In genomic region chr6:129306826-129307225, GRCh38 we compare ENCODE assay signal across 19 cellular contexts.
A peak's percentile ranks its signal among the peaks of the same experiment; 100 is the strongest.
DNase-seq lines count a peak whose midpoint lies in the region; ATAC-seq, FAIRE-seq and TF ChIP-seq lines count a peak whose summit lies in the region.
"Had no signal": no experiment of that assay in that cellular context is flagged by ENCODE, and none has a peak within 500 bp of the region (broad histone marks: within the 10 kb centered on the region; RNA-seq: fewer than 3 reads in every experiment).

No MANE protein-coding gene starts in this region.

- H3K4me3 ChIP-seq in PC-9 = no peak overlapping the region
- H3K4me3 ChIP-seq: BLaER1 treated with 17β-estradiol and CSF1 and Interleukin-3, amounts not matched to agents 10 nM and 100 nM had no signal

- H3K4me1 Mint-ChIP-seq in CD4-positive, alpha-beta T cell (ENCODE audit: low read depth) = no peaks in the 10 kb centered on the region
- H3K4me1 Mint-ChIP-seq: CD4-positive, alpha-beta memory T cell had no signal

- no peak overlapping the region for H3K27ac ChIP-seq in PC-9
- H3K27ac ChIP-seq in CD4-positive, alpha-beta T cell (ENCODE audit: low read depth, low read length) = no peak overlapping the region
- H3K27ac ChIP-seq: BLaER1 treated with 17β-estradiol and CSF1 and Interleukin-3, amounts not matched to agents 10 nM and 100 nM; C4-2B had no signal

- H3K9me2 ChIP-seq in PC-9 (ENCODE audit: insufficient read depth) = peaks cover 5% of the 10 kb centered on the region; the same call in 1 of the 2 replicates

- H3K4me1 ChIP-seq in PC-9 (replicated peaks; ENCODE audit: insufficient read depth) = peaks cover 11% of the 10 kb centered on the region
- H3K4me1 ChIP-seq: BLaER1 treated with 17β-estradiol and CSF1 and Interleukin-3, amounts not matched to agents 10 nM and 100 nM; Caco-2 had no signal

- H3K27me3 ChIP-seq in PC-9 (ENCODE audit: insufficient read depth, low read depth) = no peaks in the 10 kb centered on the region
- H3K27me3 ChIP-seq in CD4-positive, alpha-beta T cell (ENCODE audit: control insufficient read depth, insufficient read depth, low read length) = no peaks in the 10 kb centered on the region
- H3K27me3 ChIP-seq: BLaER1 treated with 17β-estradiol and CSF1 and Interleukin-3, amounts not matched to agents 10 nM and 100 nM had no signal

- no peak overlapping the region for H3K27ac Mint-ChIP-seq in CD4-positive, alpha-beta T cell
- H3K27ac Mint-ChIP-seq: CD4-positive, alpha-beta memory T cell had no signal

- POLR2A ChIA-PET in PC-9 (lab: Charles Lee; ENCODE audit: unreplicated experiment) = no interaction called here
- POLR2A ChIA-PET in CD4-positive, alpha-beta T cell (lab: Charles Lee) = no interaction called here

- peaks cover 5% of the 10 kb centered on the region; the same call in 1 of the 2 replicates for H3K9me3 ChIP-seq in PC-9 (ENCODE audit: insufficient read depth, low read depth)
- no peaks in the 10 kb centered on the region for H3K9me3 ChIP-seq in CD4-positive, alpha-beta T cell (ENCODE audit: control insufficient read depth, low read length)
- H3K9me3 ChIP-seq: BLaER1 treated with 17β-estradiol and CSF1 and Interleukin-3, amounts not matched to agents 10 nM and 100 nM; Caco-2 had no signal

- TF ChIP-seq CTCF in PC-9 (conservative IDR thresholded peaks at IDR 0.05) = no peak
- TF ChIP-seq CTCF in CD4-positive, alpha-beta T cell (IDR thresholded peaks at IDR 0.05) = no peak

- peaks cover 31% of the 10 kb centered on the region for H3K27me3 Mint-ChIP-seq in CD4-positive, alpha-beta T cell

- peak overlapping the region; percentile 11; the same call in 1 of the 2 replicates for H3K4me2 ChIP-seq in PC-9
- H3K4me2 ChIP-seq: BLaER1 treated with 17β-estradiol and CSF1 and Interleukin-3, amounts not matched to agents 10 nM and 100 nM had no signal

- intact Hi-C loops in PC-9 (cut with micrococcal nuclease; ENCODE audit: unreplicated experiment) = no loop called here
- intact Hi-C loops in CD4-positive, alpha-beta T cell (cut with DNase I, micrococcal nuclease) = no loop called here

- ATAC-seq in CD4-positive, alpha-beta T cell (ENCODE audit: poor library complexity) = no peak
- no peak for ATAC-seq in GM18861 (IDR thresholded peaks at IDR 0.05; ENCODE audit: unreplicated experiment)

- H3K36me3 Mint-ChIP-seq in CD4-positive, alpha-beta T cell (ENCODE audit: low read depth) = no peaks in the 10 kb centered on the region

- no peak overlapping the region for H2AFZ ChIP-seq in PC-9

- CTCF ChIA-PET in PC-9 (lab: Charles Lee) = no interaction called here
- CTCF ChIA-PET in CD4-positive, alpha-beta T cell (lab: Charles Lee) = no interaction called here

- H3K36me3 ChIP-seq in PC-9 (ENCODE audit: low read depth) = no peaks in the 10 kb centered on the region
- H3K36me3 ChIP-seq: BLaER1 treated with 17β-estradiol and CSF1 and Interleukin-3, amounts not matched to agents 10 nM and 100 nM had no signal

- no peaks in the 10 kb centered on the region for H3K79me2 ChIP-seq in PC-9 (ENCODE audit: low read depth)

- BruUV-seq in PC-9 (replicated peaks; lab: Mats Ljungman, UMichigan) = no TSS peak

- no peak overlapping the region for H3K4me3 Mint-ChIP-seq in CD4-positive, alpha-beta T cell
- H3K4me3 Mint-ChIP-seq: CD4-positive, alpha-beta memory T cell had no signal

- H3F3A ChIP-seq in PC-9 (ENCODE audit: insufficient read depth, low read depth) = no peaks in the 10 kb centered on the region

- no peaks in the 10 kb centered on the region for H3K9me3 Mint-ChIP-seq in CD4-positive, alpha-beta T cell

- peak; percentile 8 for FAIRE-seq in endometrium (lab: Jason Lieb, UNC)
- FAIRE-seq: D721Med, GM12891 had no signal

- H4K20me1 ChIP-seq in PC-9 (ENCODE audit: insufficient read depth) = no peaks in the 10 kb centered on the region
- H4K20me1 ChIP-seq: BLaER1 treated with 17β-estradiol and CSF1 and Interleukin-3, amounts not matched to agents 10 nM and 100 nM had no signal

- peak; percentile 15 for DNase-seq in LoVo (ENCODE audit: low spot score)
- peak in 1 of 2 experiments; percentile 51 for DNase-seq in PC-9
- DNase-seq in hypothalamus (lab: John Stamatoyannopoulos, UW) = no peak
- no peak for DNase-seq in GM03348 (ENCODE audit: low spot score)
- DNase-seq in CD4-positive, alpha-beta T cell = no peak
- DNase-seq: 8988T; ACHN; Caco-2; Calu3; CD4-positive, alpha-beta memory T cell; DMS79 treated with DMSO at 0.1 percent for 48 hours; EL; GDM1 had no signal
